Comparison of ENCODE assay signal across 8 cellular contexts in genomic region chr16:3188675-3188924, GRCh38. TPM values are rescaled to one million over a fixed set of nuclear protein-coding genes. Genes with fewer than 3 reads are reported as not detected.
DNase-seq lines count a peak whose midpoint lies in the region; ATAC-seq and TF ChIP-seq lines count a peak whose summit lies in the region.

No MANE protein-coding gene starts in this region.

- no peak for DNase-seq in CD4-positive, alpha-beta memory T cell
- DNase-seq in LNCaP clone FGC (ENCODE audit: low read depth), result no peak
- no peak for DNase-seq in central memory CD8-positive, alpha-beta T cell (ENCODE audit: low spot score in 2 of 2)
- DNase-seq in natural killer cell, result no peak
- no peak for DNase-seq in left lobe of liver (ENCODE audit: low spot score)
- DNase-seq in medulla oblongata (ENCODE audit: extremely low spot score), result no peak
- no peak for DNase-seq in NCI-H345 (lab: John Stamatoyannopoulos, UW)

- intact Hi-C loops in CD4-positive, alpha-beta memory T cell (cut with micrococcal nuclease), result loop anchor here (2.0 kb wide), 1 partner anchor 18 kb away; no protein-coding TSS in a partner anchor
- intact Hi-C loops in natural killer cell (cut with micrococcal nuclease), result loop anchor here (10.0 kb wide), 1 partner anchor 276 kb away; no protein-coding TSS in a partner anchor

- no peak overlapping the region for H3K4me3 ChIP-seq in CD4-positive, alpha-beta memory T cell (ENCODE audit: low read length in 2 of 2)
- H3K4me3 ChIP-seq in LNCaP clone FGC (ENCODE audit: low read depth, low read length) (peak overlapping the region; percentile 48; the same call in 1 of the 2 replicates), gastroesophageal sphincter (peak overlapping the region in 1 of 2 donors; percentile 8)

- peaks cover 43 to 52% of the 10 kb centered on the region in 2 donors for H3K27me3 Mint-ChIP-seq in CD4-positive, alpha-beta memory T cell
- H3K27me3 Mint-ChIP-seq in central memory CD8-positive, alpha-beta T cell, result peaks cover 77% of the 10 kb centered on the region
- peaks cover 52 to 61% of the 10 kb centered on the region in 2 donors for H3K27me3 Mint-ChIP-seq in natural killer cell (ENCODE audit: low read depth in 2 of 2)

- no peak for TF ChIP-seq EP300 in gastroesophageal sphincter (IDR thresholded peaks at IDR 0.05)

- H3K27ac Mint-ChIP-seq in CD4-positive, alpha-beta memory T cell, result peak overlapping the region in 1 of 7 donors; percentile 79
- no peak overlapping the region for H3K27ac Mint-ChIP-seq in central memory CD8-positive, alpha-beta T cell (ENCODE audit: low read depth)
- no peak overlapping the region for H3K27ac Mint-ChIP-seq in natural killer cell

- H3K27ac ChIP-seq in CD4-positive, alpha-beta memory T cell (ENCODE audit: low read depth, low read length), result no peak overlapping the region
- H3K27ac ChIP-seq in gastroesophageal sphincter, result no peak overlapping the region

- no peak for TF ChIP-seq POLR2A in gastroesophageal sphincter (IDR thresholded peaks at IDR 0.05)

- peaks cover 22 to 49% (median 37%) of the 10 kb centered on the region in 4 donors for H3K4me1 Mint-ChIP-seq in CD4-positive, alpha-beta memory T cell
- peaks cover 48% of the 10 kb centered on the region for H3K4me1 Mint-ChIP-seq in central memory CD8-positive, alpha-beta T cell
- peaks cover 43 to 45% of the 10 kb centered on the region in 2 donors for H3K4me1 Mint-ChIP-seq in natural killer cell

- no peak for TF ChIP-seq CTCF in LNCaP clone FGC (IDR thresholded peaks at IDR 0.05; ENCODE audit: control insufficient read depth, extremely low read depth, insufficient read depth)
- no peak for TF ChIP-seq CTCF in natural killer cell (IDR thresholded peaks at IDR 0.05)
- no peak for TF ChIP-seq CTCF in gastroesophageal sphincter (IDR thresholded peaks at IDR 0.05)

- H3K36me3 Mint-ChIP-seq in CD4-positive, alpha-beta memory T cell, result peaks cover 3 to 8% of the 10 kb centered on the region in 2 donors
- H3K36me3 Mint-ChIP-seq in central memory CD8-positive, alpha-beta T cell (ENCODE audit: insufficient read depth), result peaks cover 49% of the 10 kb centered on the region
- peaks cover 8% of the 10 kb centered on the region for H3K36me3 Mint-ChIP-seq in natural killer cell

- POLR2A ChIA-PET in CD4-positive, alpha-beta memory T cell (lab: Charles Lee; ENCODE audit: partially characterized antibody), result interaction anchor here (0.6 to 3.6 kb wide), 12 partner anchors 9 to 312 kb away, joined by 3 to 17 read pairs (median 4); partner anchors contain the start of genes CLUAP1, TIGD7, ZNF200 and ZNF75A

- WGBS in gastroesophageal sphincter (ENCODE audit: low coverage in 1 of 2), 2 donors, result 0% methylated on average over 8 of the region's 13 CpGs; no CpG with 5 or more reads in 1 of the 2 donors

- no peaks in the 10 kb centered on the region for H3K36me3 ChIP-seq in CD4-positive, alpha-beta memory T cell (ENCODE audit: insufficient read depth, low read length)
- no peaks in the 10 kb centered on the region for H3K36me3 ChIP-seq in gastroesophageal sphincter

- no peaks in the 10 kb centered on the region for H3K9me3 ChIP-seq in CD4-positive, alpha-beta memory T cell (ENCODE audit: control insufficient read depth in 1 of 2, low read length in 2 of 2)
- peaks cover 0 to 5% (median 0%) of the 10 kb centered on the region in 3 donors for H3K9me3 ChIP-seq in gastroesophageal sphincter

- H3K4me1 ChIP-seq in CD4-positive, alpha-beta memory T cell (ENCODE audit: insufficient read depth, low read length), result peaks cover 49% of the 10 kb centered on the region
- peaks cover 0 to 42% (median 3%) of the 10 kb centered on the region in 3 donors for H3K4me1 ChIP-seq in gastroesophageal sphincter

- H3K9me3 Mint-ChIP-seq in CD4-positive, alpha-beta memory T cell, result peaks cover 0 to 27% (median 8%) of the 10 kb centered on the region in 8 donors
- peaks cover 5% of the 10 kb centered on the region for H3K9me3 Mint-ChIP-seq in central memory CD8-positive, alpha-beta T cell
- H3K9me3 Mint-ChIP-seq in natural killer cell, result no peaks in the 10 kb centered on the region

- CTCF ChIA-PET in CD4-positive, alpha-beta memory T cell (lab: Charles Lee; ENCODE audit: partially characterized antibody), result interaction anchor here (0.9 to 2.0 kb wide), 4 partner anchors 9 to 208 kb away, joined by 3 to 4 read pairs (median 3); no protein-coding TSS in a partner anchor

- peak overlapping the region in 7 of 8 donors; percentile 72 to 84 (median 82) for H3K4me3 Mint-ChIP-seq in CD4-positive, alpha-beta memory T cell
- H3K4me3 Mint-ChIP-seq in central memory CD8-positive, alpha-beta T cell, result peak overlapping the region; percentile 77
- H3K4me3 Mint-ChIP-seq in natural killer cell, result peak overlapping the region; percentile 79

- no peak for ATAC-seq in central memory CD8-positive, alpha-beta T cell (replicated peaks; ENCODE audit: extremely low read depth, poor library complexity, severe bottlenecking)
- ATAC-seq in natural killer cell, result no peak
- no peak for ATAC-seq in left lobe of liver
- no peak for ATAC-seq in gastroesophageal sphincter

- peaks cover 60% of the 10 kb centered on the region for H3K27me3 ChIP-seq in CD4-positive, alpha-beta memory T cell (ENCODE audit: insufficient read depth, low read length)
- H3K27me3 ChIP-seq in gastroesophageal sphincter, result peaks cover 100% of the 10 kb centered on the region

RNA-seq across cellular contexts. Expression of gene OR1F1, which starts 0.6 kb away (rescaled TPM):
- under 1 TPM; 0.49 to 0.97 TPM for total RNA-seq in CD4-positive, alpha-beta memory T cell
- polyA plus RNA-seq in CD4-positive, alpha-beta memory T cell, result not detected
- not detected for total RNA-seq in natural killer cell
- not detected for total RNA-seq in left lobe of liver
- not detected for total RNA-seq in gastroesophageal sphincter

RNA-seq across cellular contexts. Expression of gene ZNF200, which starts 46.4 kb away (rescaled TPM):
- 10 to 100 TPM; 27.7 to 29.2 TPM for total RNA-seq in CD4-positive, alpha-beta memory T cell
- polyA plus RNA-seq in CD4-positive, alpha-beta memory T cell, result 10 to 100 TPM in 1 of 2 donors, 1 to 10 TPM in 1; 6.7 to 11.6 TPM
- total RNA-seq in natural killer cell, result 10 to 100 TPM in 1 of 3 donors, 1 to 10 TPM in 2; 5.3 to 10.9 (median 5.6) TPM
- total RNA-seq in left lobe of liver, result 2.2 TPM
- 10 to 100 TPM in 2 of 4 donors, 1 to 10 TPM in 2; 5.2 to 11.8 (median 8.0) TPM for total RNA-seq in gastroesophageal sphincter

RNA-seq across cellular contexts. Expression of gene ZNF213, which starts 53.8 kb away (rescaled TPM):
- total RNA-seq in CD4-positive, alpha-beta memory T cell, result 10 to 100 TPM; 14.1 to 14.5 TPM
- 1 to 10 TPM in 1 of 2 donors, under 1 TPM in 1; 0.67 to 3.2 TPM for polyA plus RNA-seq in CD4-positive, alpha-beta memory T cell
- total RNA-seq in natural killer cell, result 1 to 10 TPM; 4.8 to 6.8 (median 5.1) TPM
- total RNA-seq in left lobe of liver, result 2.7 TPM
- total RNA-seq in gastroesophageal sphincter, result 10 to 100 TPM in 2 of 4 donors, 1 to 10 TPM in 2; 3.6 to 22.3 (median 12.2) TPM
